ENCODE assay signal across 20 cellular contexts in the genomic region with DNA sequence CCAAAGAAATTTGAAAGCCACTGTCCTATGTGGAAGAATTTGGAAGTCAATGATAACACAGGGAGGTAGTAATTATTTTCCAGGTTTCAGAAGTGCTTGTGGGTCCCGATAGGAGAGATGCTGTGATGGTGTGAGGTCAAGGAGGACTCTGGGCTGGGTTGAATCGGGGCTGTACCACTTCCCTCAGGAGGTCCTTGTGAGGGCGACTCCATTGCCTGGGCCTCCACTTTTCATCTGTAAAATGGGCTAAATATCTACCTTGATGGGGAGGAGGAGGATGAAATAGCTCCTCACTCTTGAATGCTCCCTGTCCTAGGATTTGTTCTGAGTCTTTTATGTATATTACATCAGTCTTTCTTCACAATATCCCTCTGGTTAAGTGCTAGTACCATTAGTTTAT. TPM values are rescaled to one million over a fixed set of nuclear protein-coding genes. Genes with fewer than 3 reads are reported as not detected.
"Had no signal": no experiment of that assay in that cellular context is flagged by ENCODE, and none has a peak within 500 bp of the region (broad histone marks: within the 10 kb centered on the region; RNA-seq: fewer than 3 reads in every experiment).

No MANE protein-coding gene starts in this region.

- DNase-seq: colonic mucosa; cortex of kidney; effector CD8-positive, alpha-beta T cell; effector memory CD8-positive, alpha-beta T cell; endodermal cell; foreskin keratinocyte; gastrocnemius medialis; glutamatergic neuron; head of caudate nucleus; heart right ventricle; hippocampal formation; left cardiac atrium; left lung; left ventricle myocardium superior; lower lobe of right lung; mesenchymal stem cell; midbrain had no signal

- H3K27me3 ChIP-seq: colonic mucosa, esophagus muscularis mucosa, foreskin keratinocyte, gastrocnemius medialis, heart right ventricle, left lung had no signal

- H3K27me3 Mint-ChIP-seq: effector memory CD8-positive, alpha-beta T cell had no signal

- H3K27ac Mint-ChIP-seq: dendritic cell treated with granulocyte-macrophage colony-stimulating factor and Interleukin-4, amounts not matched to agents 40 ng/mL and 50 ng/mL, for 4 days; effector memory CD8-positive, alpha-beta T cell; endodermal cell had no signal

- H3K36me3 ChIP-seq: colonic mucosa, esophagus muscularis mucosa, gastrocnemius medialis, heart right ventricle, left lung, lower lobe of right lung had no signal

- H3K9me3 ChIP-seq: colonic mucosa, esophagus muscularis mucosa, gastrocnemius medialis, heart right ventricle, left lung, lower lobe of right lung had no signal

- H3K4me1 ChIP-seq: colonic mucosa, esophagus muscularis mucosa, foreskin keratinocyte, gastrocnemius medialis, left lung, lower lobe of right lung had no signal

- H3K4me3 ChIP-seq: colonic mucosa, esophagus muscularis mucosa, gastrocnemius medialis, heart right ventricle, left lung, lower lobe of right lung had no signal

- H3K27ac ChIP-seq: colonic mucosa, esophagus muscularis mucosa, foreskin keratinocyte, gastrocnemius medialis, heart right ventricle, left lung, lower lobe of right lung had no signal

- H3K4me3 Mint-ChIP-seq: dendritic cell treated with granulocyte-macrophage colony-stimulating factor and Interleukin-4, amounts not matched to agents 40 ng/mL and 50 ng/mL, for 4 days; effector memory CD8-positive, alpha-beta T cell; endodermal cell had no signal

- H3K9me3 Mint-ChIP-seq: dendritic cell treated with granulocyte-macrophage colony-stimulating factor and Interleukin-4, amounts not matched to agents 40 ng/mL and 50 ng/mL, for 4 days; effector memory CD8-positive, alpha-beta T cell had no signal

RNA-seq across cellular contexts. Expression of a gene that starts 59.0 kb away (rescaled TPM):
- total RNA-seq: colonic mucosa, epithelial cell of proximal tubule had no signal
